Comparison of ENCODE assay signal across 8 cellular contexts in the genomic region with DNA sequence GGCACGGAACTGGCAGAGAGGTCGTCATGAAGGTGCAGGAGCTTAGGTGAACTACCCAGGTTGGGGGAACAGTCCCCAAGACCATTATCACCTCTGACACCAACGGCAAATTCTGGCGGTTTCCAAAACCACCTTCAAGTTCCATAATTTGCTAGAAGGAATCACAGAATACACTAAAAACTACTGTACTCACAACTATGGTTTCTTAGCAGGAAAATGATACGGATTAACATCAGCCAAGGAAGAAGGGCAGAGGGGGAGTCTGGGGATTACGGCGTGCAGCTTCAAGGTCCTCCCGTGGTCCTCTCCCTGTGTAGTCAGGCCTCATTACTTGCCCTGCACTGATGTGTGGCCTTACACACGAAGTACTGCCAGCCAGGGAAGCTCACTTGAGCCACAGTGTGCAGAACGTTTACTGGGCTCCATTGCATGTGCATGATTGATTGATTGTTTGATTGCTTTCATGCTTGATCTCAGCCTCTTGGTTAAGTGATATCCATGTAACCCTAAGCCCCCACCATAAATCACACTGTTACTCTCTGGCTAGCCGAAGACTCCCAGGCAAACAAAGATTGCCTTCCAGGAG. TPM values are rescaled to one million over a fixed set of nuclear protein-coding genes. Genes with fewer than 3 reads are reported as not detected.
DNase-seq lines count a peak whose midpoint lies in the region; ATAC-seq and TF ChIP-seq lines count a peak whose summit lies in the region.

No MANE protein-coding gene starts in this region.

- in situ Hi-C loops in IMR-90 (cut with MboI; ENCODE audit: low sequenced_read_pairs) (no loop called here), brain microvascular endothelial cell (cut with HindIII; ENCODE audit: low pct_ligation_motif_present, low sequenced_read_pairs) (no loop called here), KBM-7 (cut with MboI; ENCODE audit: low pct_unique_long_range_greater_than_20kb, low sequenced_read_pairs) (no loop called here)

- peaks cover 8 to 24% of the 10 kb centered on the region in 2 experiments for H3K79me1 ChIP-seq in IMR-90 (ENCODE audit: low read depth in 1 of 2, low read length in 2 of 2)

- peak overlapping the region; percentile 56 for H2AK9ac ChIP-seq in IMR-90 (replicated peaks; ENCODE audit: low read depth, low read length, poor library complexity)

- H3K27me3 ChIP-seq in IMR-90 (ENCODE audit: control insufficient read depth, insufficient read depth, low read length) (no peaks in the 10 kb centered on the region), brain microvascular endothelial cell (replicated peaks) (no peaks in the 10 kb centered on the region)
- H3K27me3 ChIP-seq in naive thymus-derived CD4-positive, alpha-beta T cell (ENCODE audit: control insufficient read depth in 2 of 2, insufficient read depth in 2 of 2, low read length in 2 of 2), result no peaks in the 10 kb centered on the region

- no peak overlapping the region for H4K91ac ChIP-seq in IMR-90 (ENCODE audit: insufficient read depth, low read depth, low read length)

- H3K4ac ChIP-seq in IMR-90 (ENCODE audit: low read depth, low read length), result no peak overlapping the region

- 0 out of 2 replicates have a peak overlapping the region, but pooled peaks have one; percentile 15 for H3K27ac ChIP-seq in IMR-90 (ENCODE audit: insufficient read depth, low read length)
- no peak overlapping the region for H3K27ac ChIP-seq in brain microvascular endothelial cell
- peak overlapping the region; percentile 65 for H3K27ac ChIP-seq in naive thymus-derived CD4-positive, alpha-beta T cell (ENCODE audit: low read depth, low read length)

- DNase-seq in AG09309 (ENCODE audit: low read depth) (no peak), IMR-90 (no peak), brain microvascular endothelial cell (no peak), NCI-H226 (no peak), KBM-7 (no peak)
- peak in 1 of 9 donors; percentile 7 for DNase-seq in naive thymus-derived CD4-positive, alpha-beta T cell

- peak overlapping the region; percentile 92 for H2AFZ ChIP-seq in IMR-90 (replicated peaks; ENCODE audit: low read length, poor library complexity)

- peaks cover 3% of the 10 kb centered on the region for H3K9me1 ChIP-seq in IMR-90 (ENCODE audit: insufficient read depth, low read length)

- no peak overlapping the region for H3K56ac ChIP-seq in IMR-90 (ENCODE audit: extremely low read depth, insufficient read depth, low read length)

- ATAC-seq in IMR-90 (ENCODE audit: low read depth) (no peak), GM18907 (IDR thresholded peaks at IDR 0.05; ENCODE audit: unreplicated experiment) (no peak), HG03196 (IDR thresholded peaks at IDR 0.05; ENCODE audit: unreplicated experiment) (no peak)
- ATAC-seq in naive thymus-derived CD4-positive, alpha-beta T cell, result no peak

- H2BK5ac ChIP-seq in IMR-90 (ENCODE audit: low read depth, low read length, poor library complexity, severe bottlenecking), result peak overlapping the region; percentile 14

- H3K4me3 ChIP-seq in AG09309 (ENCODE audit: control insufficient read depth, low read depth, low read length), result peak overlapping the region; percentile 40; the same call in 1 of the 2 replicates
- H3K4me3 ChIP-seq in IMR-90 (ENCODE audit: insufficient read depth, low read depth, low read length), result peak overlapping the region; percentile 53
- peak overlapping the region; percentile 54 for H3K4me3 ChIP-seq in brain microvascular endothelial cell (ENCODE audit: low read depth, low read length)
- peak overlapping the region; percentile 84 for H3K4me3 ChIP-seq in naive thymus-derived CD4-positive, alpha-beta T cell (ENCODE audit: low read length)

- peak overlapping the region; percentile 67; the same call in 1 of the 2 replicates for H3K14ac ChIP-seq in IMR-90 (replicated peaks; ENCODE audit: low read depth, low read length)

- 61% methylated on average over 3 of the region's 11 CpGs; no CpG with 5 or more reads in 1 of the 2 experiments for WGBS in IMR-90 (ENCODE audit: extremely low coverage in 2 of 2, insufficient read length in 1 of 2), 2 experiments

- H4K20me1 ChIP-seq in IMR-90 (ENCODE audit: insufficient read depth, low read length), result 0 out of 2 replicates have a peak, but pooled peaks cover 3% of the 10 kb centered on the region

- peaks cover 6% of the 10 kb centered on the region; the same call in 1 of the 2 replicates for H3K4me1 ChIP-seq in IMR-90 (ENCODE audit: control insufficient read depth, insufficient read depth, low read length)
- H3K4me1 ChIP-seq in naive thymus-derived CD4-positive, alpha-beta T cell (ENCODE audit: control insufficient read depth in 2 of 2, insufficient read depth in 2 of 2, low read length in 2 of 2), result peaks cover 4 to 10% of the 10 kb centered on the region in 2 donors

- TF ChIP-seq CTCF in AG09309 (IDR thresholded peaks at IDR 0.05; ENCODE audit: control insufficient read depth, insufficient read depth, low read depth, low read length, missing control alignments) (no peak), IMR-90 (conservative IDR thresholded peaks at IDR 0.05; ENCODE audit: low read depth, low read length) (no peak), brain microvascular endothelial cell (IDR thresholded peaks at IDR 0.05; ENCODE audit: low read depth, low read length, missing control alignments) (no peak)

- peaks cover 0 to 3% (median 0%) of the 10 kb centered on the region in 5 donors for H3K36me3 Mint-ChIP-seq in naive thymus-derived CD4-positive, alpha-beta T cell

- no peak overlapping the region for H2AK5ac ChIP-seq in IMR-90 (ENCODE audit: low read depth, low read length)

- peak overlapping the region; percentile 83 to 92 (median 90) for H3K27ac Mint-ChIP-seq in naive thymus-derived CD4-positive, alpha-beta T cell

- no peaks in the 10 kb centered on the region for H3K27me3 Mint-ChIP-seq in naive thymus-derived CD4-positive, alpha-beta T cell

- peaks cover 12 to 38% (median 32%) of the 10 kb centered on the region in 7 donors for H3K4me1 Mint-ChIP-seq in naive thymus-derived CD4-positive, alpha-beta T cell

- H3K36me3 ChIP-seq in IMR-90 (ENCODE audit: control insufficient read depth, insufficient read depth, low read length), result no peaks in the 10 kb centered on the region
- H3K36me3 ChIP-seq in brain microvascular endothelial cell (replicated peaks), result no peaks in the 10 kb centered on the region
- H3K36me3 ChIP-seq in naive thymus-derived CD4-positive, alpha-beta T cell (ENCODE audit: control insufficient read depth in 2 of 3, insufficient read depth in 3 of 3, low read length in 3 of 3), result no peaks in the 10 kb centered on the region

- CTCF ChIA-PET in IMR-90 (lab: Yijun Ruan, JAX), result no interaction called here
- CTCF ChIA-PET in naive thymus-derived CD4-positive, alpha-beta T cell (lab: Charles Lee), result interaction anchor here (0.6 to 1.6 kb wide), 3 partner anchors 11 to 1090 kb away, joined by 3 read pairs; no protein-coding TSS in a partner anchor

- no peak for TF ChIP-seq POLR2A in IMR-90 (IDR thresholded peaks at IDR 0.05; ENCODE audit: low read depth, low read length)

- H2BK120ac ChIP-seq in IMR-90 (ENCODE audit: low read depth, low read length), result no peak overlapping the region; the same call in 1 of the 2 replicates

- no peak for TF ChIP-seq RAD21 in IMR-90 (IDR thresholded peaks at IDR 0.05; ENCODE audit: low read length)

- POLR2A ChIA-PET in IMR-90 (lab: Charles Lee; ENCODE audit: unreplicated experiment), result no interaction called here
- POLR2A ChIA-PET in naive thymus-derived CD4-positive, alpha-beta T cell (lab: Charles Lee), result interaction anchor here (3.0 kb wide), 1 partner anchor 30 kb away, joined by 26 read pairs; no protein-coding TSS in a partner anchor

- H2BK15ac ChIP-seq in IMR-90 (ENCODE audit: low read depth, low read length), result no peak overlapping the region

- H4K5ac ChIP-seq in IMR-90 (ENCODE audit: low read depth, low read length), result 0 out of 2 replicates have a peak overlapping the region, but pooled peaks have one; percentile 38

- no TSS peak for BruUV-seq in IMR-90 (replicated peaks; lab: Mats Ljungman, UMichigan)

- H3K4me3 Mint-ChIP-seq in naive thymus-derived CD4-positive, alpha-beta T cell, result peak overlapping the region; percentile 79 to 90 (median 82)

- peak overlapping the region; percentile 64 to 76; a peak in 3 of 4 replicates for H4K8ac ChIP-seq in IMR-90 (ENCODE audit: low read depth in 2 of 2, low read length in 2 of 2)

- H3K23ac ChIP-seq in IMR-90 (ENCODE audit: low read depth, low read length), result no peak overlapping the region

- H3K18ac ChIP-seq in IMR-90 (ENCODE audit: low read depth, low read length), result no peak overlapping the region

- H3K4me2 ChIP-seq in IMR-90 (ENCODE audit: low read depth, low read length), result peak overlapping the region; percentile 94

- peak overlapping the region; percentile 40; the same call in 1 of the 2 replicates for H3K9ac ChIP-seq in IMR-90 (ENCODE audit: low read depth, low read length)

- intact Hi-C loops in IMR-90 (cut with micrococcal nuclease), result loop anchor here (1.0 kb wide), 1 partner anchor 31 kb away; no protein-coding TSS in a partner anchor
- intact Hi-C loops in naive thymus-derived CD4-positive, alpha-beta T cell (cut with micrococcal nuclease), result loop anchor here (1.0 to 2.0 kb wide), 5 partner anchors 13 to 31 kb away; no protein-coding TSS in a partner anchor

- no peaks in the 10 kb centered on the region for H3K9me3 Mint-ChIP-seq in naive thymus-derived CD4-positive, alpha-beta T cell

- no peak overlapping the region for H2BK20ac ChIP-seq in IMR-90 (ENCODE audit: low read depth, low read length)

- dilution Hi-C loops in IMR-90 (cut with HindIII; ENCODE audit: low sequenced_read_pairs, unreplicated experiment), result no loop called here

- H3K9me3 ChIP-seq in IMR-90 (ENCODE audit: control insufficient read depth, insufficient read depth, low read length), result no peaks in the 10 kb centered on the region
- H3K9me3 ChIP-seq in naive thymus-derived CD4-positive, alpha-beta T cell (ENCODE audit: control insufficient read depth in 2 of 3, low read length in 3 of 3), result no peaks in the 10 kb centered on the region

RNA-seq across cellular contexts. Expression of gene STX2, which starts 0.8 kb away (rescaled TPM):
- total RNA-seq in IMR-90 (2012; rRNA removed), result 26.9 and 42.8 TPM in 2 replicates
- polyA plus RNA-seq in IMR-90 (2012; rRNA removed), result 26.9 and 32.5 TPM in 2 replicates
- polyA plus RNA-seq in IMR-90 (2012; cell fraction: cytosol; rRNA removed), result 7.6 and 10.3 TPM in 2 replicates
- polyA plus RNA-seq in IMR-90 (2012; cell fraction: nucleus; rRNA removed; ENCODE audit: low replicate concordance), result 5.6 and 28.5 TPM in 2 replicates
- total RNA-seq in naive thymus-derived CD4-positive, alpha-beta T cell, result 10 to 100 TPM; 15.3 to 30.3 (median 21.5) TPM
- 1 to 10 TPM; 7.6 to 8.0 TPM for polyA plus RNA-seq in naive thymus-derived CD4-positive, alpha-beta T cell

RNA-seq across cellular contexts. Expression of gene RAN, which starts 32.0 kb away (rescaled TPM):
- total RNA-seq in IMR-90 (2012; rRNA removed), result 898 and 910 TPM in 2 replicates
- 984 and 1,062 TPM in 2 replicates for polyA plus RNA-seq in IMR-90 (2012; rRNA removed)
- 147 and 655 TPM in 2 replicates for polyA plus RNA-seq in IMR-90 (2012; cell fraction: cytosol; rRNA removed)
- 78.5 and 464 TPM in 2 replicates for polyA plus RNA-seq in IMR-90 (2012; cell fraction: nucleus; rRNA removed; ENCODE audit: low replicate concordance)
- 100 to 1,000 TPM; 255 to 925 (median 269) TPM for total RNA-seq in naive thymus-derived CD4-positive, alpha-beta T cell
- 100 to 1,000 TPM; 527 to 617 TPM for polyA plus RNA-seq in naive thymus-derived CD4-positive, alpha-beta T cell
